Comparison of ENCODE assay signal across 8 cellular contexts in the genomic region with DNA sequence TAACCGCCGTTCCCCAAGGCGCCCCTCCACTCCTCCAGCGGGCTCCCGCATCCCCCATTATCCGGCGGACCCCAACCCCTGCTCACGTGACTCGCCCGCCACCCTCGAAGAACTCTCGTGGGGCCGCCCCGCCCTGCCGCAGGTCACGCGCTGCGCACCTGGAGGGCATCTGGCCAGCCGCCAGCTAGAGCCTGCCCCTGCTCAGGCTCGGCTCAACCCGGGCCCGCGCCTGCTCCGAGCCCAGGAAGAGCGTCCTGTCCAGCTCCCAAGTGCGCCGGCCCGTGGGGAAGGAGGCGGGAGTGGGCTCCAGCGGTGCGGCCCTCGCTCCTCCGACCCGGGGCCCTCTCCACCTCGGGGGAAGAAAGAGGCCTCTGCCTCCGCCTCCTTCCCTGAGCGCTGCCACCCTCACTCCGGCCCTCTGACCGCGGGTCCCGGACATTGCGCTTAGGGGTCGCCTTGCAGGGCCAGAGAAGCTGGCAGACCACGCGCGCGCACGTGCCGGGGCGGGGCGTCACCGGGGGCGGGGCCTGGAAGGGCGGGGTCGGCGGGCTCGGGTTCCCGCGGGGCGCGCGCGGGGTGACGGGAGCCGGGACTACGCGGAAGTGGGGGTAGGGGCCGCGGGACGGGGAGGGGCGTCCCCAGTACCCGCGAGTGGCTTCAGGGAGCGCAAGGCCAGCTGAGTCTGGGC. TPM values are rescaled to one million over a fixed set of nuclear protein-coding genes. Genes with fewer than 3 reads are reported as not detected.
A peak's percentile ranks its signal among the peaks of the same experiment; 100 is the strongest.
DNase-seq lines count a peak whose midpoint lies in the region; ATAC-seq, FAIRE-seq and TF ChIP-seq lines count a peak whose summit lies in the region.

No MANE protein-coding gene starts in this region.

- H3K4me3 ChIP-seq in astrocyte of the spinal cord (ENCODE audit: low read depth, low read length) = peak overlapping the region; percentile 71
- peak overlapping the region; percentile 64 for H3K4me3 ChIP-seq in iPS-11a (ENCODE audit: low read depth, low read length)
- peak overlapping the region; percentile 69 to 91 (median 74) for H3K4me3 ChIP-seq in gastrocnemius medialis

- peak; percentile 71 for ATAC-seq in HG02642 (IDR thresholded peaks at IDR 0.05; ENCODE audit: poor library complexity, unreplicated experiment)
- peak; percentile 79 to 88 for ATAC-seq in gastrocnemius medialis

- no peak for FAIRE-seq in GM12891 (lab: Jason Lieb, UNC)

- H3K9me3 ChIP-seq in gastrocnemius medialis = no peaks in the 10 kb centered on the region

- peaks cover 0 to 9% of the 10 kb centered on the region in 2 donors for H3K4me1 ChIP-seq in gastrocnemius medialis

- no peaks in the 10 kb centered on the region for H3K27me3 ChIP-seq in gastrocnemius medialis

- in situ Hi-C loops in astrocyte of the spinal cord (cut with HindIII; ENCODE audit: low sequenced_read_pairs) (no loop called here), gastrocnemius medialis (cut with MboI; ENCODE audit: low sequenced_read_pairs in 4 of 4) (no loop called here)

- DNase-seq in GM12891 (ENCODE audit: insufficient read length, low spot score) (peak; percentile 87), NCI-H1417 treated with DMSO at 0.1 percent for 48 hours (lab: John Stamatoyannopoulos, UW) (peak; percentile 36), T1000 (lab: John Stamatoyannopoulos, UW) (peak; percentile 80), astrocyte of the spinal cord (ENCODE audit: low read depth, low spot score) (peak; percentile 81), gastrocnemius medialis (peak; percentile 60 to 68), HuH-7 (ENCODE audit: low spot score) (no peak)

- TF ChIP-seq POLR2A in GM12891 (IDR thresholded peaks at IDR 0.05; ENCODE audit: low read depth, low read length) (no peak), gastrocnemius medialis (IDR thresholded peaks at IDR 0.05) (peak in 1 of 2 donors; percentile 47)

- H3K27ac ChIP-seq in gastrocnemius medialis = peak overlapping the region; percentile 78 to 82 (median 81)

- H3K36me3 ChIP-seq in gastrocnemius medialis = no peaks in the 10 kb centered on the region

- TF ChIP-seq CTCF in astrocyte of the spinal cord (IDR thresholded peaks at IDR 0.05; ENCODE audit: low read depth, low read length) = no peak
- TF ChIP-seq CTCF in gastrocnemius medialis (IDR thresholded peaks at IDR 0.05 in 4 of 5, conservative IDR thresholded peaks at IDR 0.05 in 1 of 5) = peak in 1 of 5 experiments; percentile 28

- intact Hi-C loops in gastrocnemius medialis (cut with DNase I; ENCODE audit: low total_unique reads) = loop anchor here (1.0 to 2.0 kb wide), 2 partner anchors 27 to 288 kb away; no protein-coding TSS in a partner anchor

TF ChIP-seq in GM12891, 5 proteins besides CTCF, POLR2A, EP300 and RAD21:
- TF ChIP-seq SPI1 (IDR thresholded peaks at IDR 0.05; ENCODE audit: low read depth, low read length) (no peak), POLR2AphosphoS5 (IDR thresholded peaks at IDR 0.05; ENCODE audit: low read depth, low read length) (no peak), PAX5 (IDR thresholded peaks at IDR 0.05; ENCODE audit: insufficient read depth, low read length, severe bottlenecking) (no peak), TAF1 (IDR thresholded peaks at IDR 0.05; ENCODE audit: low read depth, low read length) (no peak; the same call in 1 of the 2 replicates)
TF ChIP-seq in GM12891: peak in this region for 0.

RNA-seq across cellular contexts. Expression of a gene that starts 28.4 kb away (rescaled TPM):
- polyA plus RNA-seq in GM12891 (2012; ENCODE audit: low read depth, missing spikeins) = 573 TPM
- total RNA-seq in gastrocnemius medialis = 100 to 1,000 TPM in 1 of 4 donors, 10 to 100 TPM in 3; 68.2 to 136 (median 88.4) TPM

RNA-seq across cellular contexts. Expression of a gene that starts 28.9 kb away (rescaled TPM):
- 86.7 TPM for polyA plus RNA-seq in GM12891 (2012; ENCODE audit: low read depth, missing spikeins)
- 1 to 10 TPM; 1.5 to 3.5 (median 3.0) TPM for total RNA-seq in gastrocnemius medialis
